In genomic region chr9:94065535-94065961, GRCh38 we compare ENCODE assay signal across 9 cellular contexts. TPM values are rescaled to one million over a fixed set of nuclear protein-coding genes. Genes with fewer than 3 reads are reported as not detected.
A peak's percentile ranks its signal among the peaks of the same experiment; 100 is the strongest.
DNase-seq lines count a peak whose midpoint lies in the region; ATAC-seq lines count a peak whose summit lies in the region.
"Had no signal": no experiment of that assay in that cellular context is flagged by ENCODE, and none has a peak within 500 bp of the region (broad histone marks: within the 10 kb centered on the region; RNA-seq: fewer than 3 reads in every experiment).

No MANE protein-coding gene starts in this region.

- peak; percentile 54 for ATAC-seq in HG03432 (IDR thresholded peaks at IDR 0.05; ENCODE audit: unreplicated experiment)
- peak; percentile 67 for ATAC-seq in activated CD8-positive, alpha-beta T cell treated with anti-CD3 and anti-CD28 coated beads, Interleukin-2, amount 10 ng/mL, durations not matched to agents 7 days and 5 days
- peak; percentile 70 for ATAC-seq in memory B cell (ENCODE audit: low read depth)
- no peak for ATAC-seq in HG03175 (IDR thresholded peaks at IDR 0.05; ENCODE audit: unreplicated experiment)

- no peaks in the 10 kb centered on the region for H3K4me1 ChIP-seq in effector memory CD4-positive, alpha-beta T cell (ENCODE audit: control insufficient read depth, insufficient read depth, low read length, poor library complexity, severe bottlenecking)

- H3K27me3 Mint-ChIP-seq in activated CD8-positive, alpha-beta T cell treated with anti-CD3 and anti-CD28 coated beads, Interleukin-2, amount 10 ng/mL, durations not matched to agents 7 days and 5 days (ENCODE audit: low read depth), result no peaks in the 10 kb centered on the region
- H3K27me3 Mint-ChIP-seq in memory B cell, result no peaks in the 10 kb centered on the region
- H3K27me3 Mint-ChIP-seq: IgD-negative memory B cell had no signal

- peaks cover 4% of the 10 kb centered on the region for H3K4me1 Mint-ChIP-seq in activated CD8-positive, alpha-beta T cell treated with anti-CD3 and anti-CD28 coated beads, Interleukin-2, amount 10 ng/mL, durations not matched to agents 7 days and 5 days (ENCODE audit: low read depth)
- peaks cover 5% of the 10 kb centered on the region for H3K4me1 Mint-ChIP-seq in memory B cell

- H3K4me3 ChIP-seq in effector memory CD4-positive, alpha-beta T cell (ENCODE audit: insufficient read depth, low read depth, low read length, poor library complexity, severe bottlenecking), result no peak overlapping the region

- no peak overlapping the region for H3K27ac ChIP-seq in effector memory CD4-positive, alpha-beta T cell (ENCODE audit: insufficient read depth, low read length, poor library complexity, severe bottlenecking)

- H3K4me3 Mint-ChIP-seq in activated CD8-positive, alpha-beta T cell treated with anti-CD3 and anti-CD28 coated beads, Interleukin-2, amount 10 ng/mL, durations not matched to agents 7 days and 5 days, result no peak overlapping the region
- peak overlapping the region; percentile 38 for H3K4me3 Mint-ChIP-seq in memory B cell
- H3K4me3 Mint-ChIP-seq: IgD-negative memory B cell had no signal

- H3K36me3 Mint-ChIP-seq in activated CD8-positive, alpha-beta T cell treated with anti-CD3 and anti-CD28 coated beads, Interleukin-2, amount 10 ng/mL, durations not matched to agents 7 days and 5 days (ENCODE audit: low read depth), result peaks cover 3% of the 10 kb centered on the region
- peaks cover 15% of the 10 kb centered on the region for H3K36me3 Mint-ChIP-seq in memory B cell

- DNase-seq in COLO668 (lab: John Stamatoyannopoulos, UW; ENCODE audit: unreplicated experiment) (peak; percentile 68), NCI-H82 treated with DMSO at 0.1 percent for 48 hours (lab: John Stamatoyannopoulos, UW; ENCODE audit: unreplicated experiment) (peak; percentile 69), memory B cell (ENCODE audit: low spot score in 2 of 2) (peak; percentile 71 to 73)
- peak; percentile 85 for DNase-seq in activated CD8-positive, alpha-beta T cell treated with anti-CD3 and anti-CD28 coated beads, Interleukin-2, amount 10 ng/mL, durations not matched to agents 7 days and 5 days
- DNase-seq in effector memory CD4-positive, alpha-beta T cell, result peak; percentile 25 to 59 (median 27)
- DNase-seq in stimulated activated CD8-positive, alpha-beta memory T cell treated with anti-CD3 and anti-CD28 coated beads, Interleukin-15, amount 100 ng/mL, for 24 hours (ENCODE audit: low read depth), result peak; percentile 35

- H3K9me3 ChIP-seq in effector memory CD4-positive, alpha-beta T cell (ENCODE audit: control insufficient read depth, low read length), result peaks cover 2% of the 10 kb centered on the region

- POLR2A ChIA-PET in activated CD8-positive, alpha-beta T cell treated with anti-CD3 and anti-CD28 coated beads, Interleukin-2, amount 10 ng/mL, durations not matched to agents 7 days and 5 days (lab: Charles Lee), result no interaction called here

- H3K27ac Mint-ChIP-seq in activated CD8-positive, alpha-beta T cell treated with anti-CD3 and anti-CD28 coated beads, Interleukin-2, amount 10 ng/mL, durations not matched to agents 7 days and 5 days, result no peak overlapping the region
- H3K27ac Mint-ChIP-seq in memory B cell, result peak overlapping the region; percentile 83
- H3K27ac Mint-ChIP-seq: IgD-negative memory B cell had no signal

- CTCF ChIA-PET in activated CD8-positive, alpha-beta T cell treated with anti-CD3 and anti-CD28 coated beads, Interleukin-2, amount 10 ng/mL, durations not matched to agents 7 days and 5 days (lab: Charles Lee), result interaction anchor here (0.7 to 5.4 kb wide), 19 partner anchors 9 to 148 kb away, joined by 3 to 141 read pairs (median 4); no protein-coding TSS in a partner anchor

- H3K9me3 Mint-ChIP-seq in activated CD8-positive, alpha-beta T cell treated with anti-CD3 and anti-CD28 coated beads, Interleukin-2, amount 10 ng/mL, durations not matched to agents 7 days and 5 days (ENCODE audit: insufficient read depth), result peaks cover 9% of the 10 kb centered on the region
- H3K9me3 Mint-ChIP-seq in memory B cell, result peaks cover 5% of the 10 kb centered on the region

- no peaks in the 10 kb centered on the region for H3K27me3 ChIP-seq in effector memory CD4-positive, alpha-beta T cell (replicated peaks; ENCODE audit: control insufficient read depth, insufficient read depth, low read length, poor library complexity, severe bottlenecking)

- H3K36me3 ChIP-seq in effector memory CD4-positive, alpha-beta T cell (ENCODE audit: control insufficient read depth, insufficient read depth, low read length), result no peaks in the 10 kb centered on the region

RNA-seq across cellular contexts. Expression of gene PTPDC1, which starts 18.7 kb away (rescaled TPM):
- 1 to 10 TPM; 5.5 to 5.7 TPM for total RNA-seq in activated CD8-positive, alpha-beta T cell treated with anti-CD3 and anti-CD28 coated beads, Interleukin-2, amount 10 ng/mL, durations not matched to agents 7 days and 5 days

Comparison
In these comparisons a context has a peak if more than half of its experiments do, and no peak if none do; other contexts are left out.
1. DNase-seq: peak in every context shown above with its lines; median percentile 85 in activated CD8-positive, alpha-beta T cell treated with anti-CD3 and anti-CD28 coated beads, Interleukin-2, amount 10 ng/mL, durations not matched to agents 7 days and 5 days; 72 in memory B cell; 69 in NCI-H82 treated with DMSO at 0.1 percent for 48 hours; 68 in COLO668; 35 in stimulated activated CD8-positive, alpha-beta memory T cell treated with anti-CD3 and anti-CD28 coated beads, Interleukin-15, amount 100 ng/mL, for 24 hours; 27 in effector memory CD4-positive, alpha-beta T cell.